In genomic region chr14:61812347-61813100, GRCh38 we compare ENCODE assay signal across 8 cellular contexts.
DNase-seq lines count a peak whose midpoint lies in the region; ATAC-seq lines count a peak whose summit lies in the region.

SYT16 (plus strand) TSS chr14:61812703.

- peaks cover 8% of the 10 kb centered on the region for H3K27me3 ChIP-seq in iPS DF 6.9 (ENCODE audit: control insufficient read depth, insufficient read depth, low read length)

- H3K27ac ChIP-seq in iPS DF 6.9 (ENCODE audit: low read length) = no peak within 1 kb of the TSS

- no peak within 1 kb of the TSS for H3K27ac Mint-ChIP-seq in activated naive CD4-positive, alpha-beta T cell treated with anti-CD3 and anti-CD28 coated beads, Interleukin-2, amount 50 U/mL, for 24 hours

- H3K4me1 Mint-ChIP-seq in activated naive CD4-positive, alpha-beta T cell treated with anti-CD3 and anti-CD28 coated beads, Interleukin-2, amount 50 U/mL, for 24 hours = peaks cover 11% of the 10 kb centered on the region

- H3K27me3 Mint-ChIP-seq in activated naive CD4-positive, alpha-beta T cell treated with anti-CD3 and anti-CD28 coated beads, Interleukin-2, amount 50 U/mL, for 24 hours = peaks cover 33% of the 10 kb centered on the region

- peak within 1 kb of the TSS; percentile 86 for H3K4me3 Mint-ChIP-seq in activated naive CD4-positive, alpha-beta T cell treated with anti-CD3 and anti-CD28 coated beads, Interleukin-2, amount 50 U/mL, for 24 hours

- no peaks in the 10 kb centered on the region for H3K9me3 ChIP-seq in iPS DF 6.9 (ENCODE audit: control insufficient read depth, insufficient read depth, low read length)

- H3K36me3 ChIP-seq in iPS DF 6.9 (ENCODE audit: control insufficient read depth, insufficient read depth, low read length) = no peaks in the 10 kb centered on the region

- no peak for ATAC-seq in GM18907 (IDR thresholded peaks at IDR 0.05; ENCODE audit: unreplicated experiment)

- no peaks in the 10 kb centered on the region for H3K4me1 ChIP-seq in iPS DF 6.9 (ENCODE audit: control insufficient read depth, insufficient read depth, low read length)

- H3K9me3 Mint-ChIP-seq in activated naive CD4-positive, alpha-beta T cell treated with anti-CD3 and anti-CD28 coated beads, Interleukin-2, amount 50 U/mL, for 24 hours = no peaks in the 10 kb centered on the region

- peak within 1 kb of the TSS; percentile 81 for H3K4me3 ChIP-seq in iPS DF 6.9 (ENCODE audit: low read length)

- no peaks in the 10 kb centered on the region for H3K36me3 Mint-ChIP-seq in activated naive CD4-positive, alpha-beta T cell treated with anti-CD3 and anti-CD28 coated beads, Interleukin-2, amount 50 U/mL, for 24 hours

- no CpG with 5 or more reads among the region's 95 CpGs for WGBS in iPS DF 6.9 (ENCODE audit: insufficient coverage, insufficient read length)

- peak; percentile 11 for DNase-seq in stimulated activated CD4-positive, alpha-beta T cell treated with anti-CD3 and anti-CD28 coated beads, Interleukin-4, amount 100 ng/mL, for 1 hour
- no peak for DNase-seq in stimulated activated CD4-positive, alpha-beta T cell treated with anti-CD3 and anti-CD28 coated beads, Interleukin-2, amount 100 ng/mL, for 48 hours
- DNase-seq in iPS DF 6.9 (ENCODE audit: low read depth, low spot score) = no peak
- DNase-seq in stimulated activated CD8-positive, alpha-beta memory T cell treated with anti-CD3 and anti-CD28 coated beads, Interleukin-4, amount 100 ng/mL, for 48 hours = peak; percentile 28
- DNase-seq in kidney tubule cell (ENCODE audit: low spot score) = no peak
- DNase-seq in NK-92 treated with Interleukin-12 subunit alpha and Interleukin-12 subunit beta, amount 100 ng/mL, for 24 hours (lab: John Stamatoyannopoulos, UW) = no peak

Comparison
In these comparisons a context has a peak if more than half of its experiments do, and no peak if none do; other contexts are left out.
1. DNase-seq: peak in stimulated activated CD4-positive, alpha-beta T cell treated with anti-CD3 and anti-CD28 coated beads, Interleukin-4, amount 100 ng/mL, for 1 hour (single experiment) and stimulated activated CD8-positive, alpha-beta memory T cell treated with anti-CD3 and anti-CD28 coated beads, Interleukin-4, amount 100 ng/mL, for 48 hours (single experiment); none in stimulated activated CD4-positive, alpha-beta T cell treated with anti-CD3 and anti-CD28 coated beads, Interleukin-2, amount 100 ng/mL, for 48 hours (0 of 2), iPS DF 6.9 (single experiment), kidney tubule cell (single experiment) and NK-92 treated with Interleukin-12 subunit alpha and Interleukin-12 subunit beta, amount 100 ng/mL, for 24 hours (single experiment).